Comparison of ENCODE assay signal across 2 cellular contexts in the genomic region with DNA sequence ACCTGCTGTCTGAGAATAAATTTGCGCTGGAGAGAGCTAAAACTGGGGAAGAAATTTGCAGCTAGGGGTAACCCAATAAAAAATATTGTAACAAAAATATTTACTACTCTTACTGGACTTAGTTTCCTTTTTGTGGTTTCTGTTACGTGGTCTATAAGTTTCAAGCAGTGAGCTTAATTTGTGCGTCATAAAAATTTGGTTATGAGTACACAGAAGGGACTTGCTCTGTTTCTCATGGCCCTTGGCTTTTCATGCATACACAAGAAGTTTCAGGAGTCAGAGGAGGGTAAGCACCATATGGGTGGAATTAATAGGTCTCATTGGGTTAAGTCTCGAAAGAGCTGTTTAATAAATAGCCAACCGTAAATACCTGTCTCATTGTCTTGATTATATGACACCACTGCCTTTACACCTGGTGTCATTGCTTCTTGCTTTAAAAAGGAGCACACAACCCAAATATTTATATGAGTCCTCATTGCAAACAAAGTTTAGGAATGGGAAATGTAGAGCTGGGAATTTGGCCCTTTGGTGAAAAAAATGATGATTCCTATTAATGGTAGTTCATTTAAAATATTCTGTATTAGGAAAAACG.
TF ChIP-seq lines count a peak whose summit lies in the region.

No MANE protein-coding gene starts in this region.

TF ChIP-seq in SK-N-SH, 30 proteins besides CTCF, POLR2A, EP300 and RAD21 (continued from another document):
- TF ChIP-seq, protein P1, sequence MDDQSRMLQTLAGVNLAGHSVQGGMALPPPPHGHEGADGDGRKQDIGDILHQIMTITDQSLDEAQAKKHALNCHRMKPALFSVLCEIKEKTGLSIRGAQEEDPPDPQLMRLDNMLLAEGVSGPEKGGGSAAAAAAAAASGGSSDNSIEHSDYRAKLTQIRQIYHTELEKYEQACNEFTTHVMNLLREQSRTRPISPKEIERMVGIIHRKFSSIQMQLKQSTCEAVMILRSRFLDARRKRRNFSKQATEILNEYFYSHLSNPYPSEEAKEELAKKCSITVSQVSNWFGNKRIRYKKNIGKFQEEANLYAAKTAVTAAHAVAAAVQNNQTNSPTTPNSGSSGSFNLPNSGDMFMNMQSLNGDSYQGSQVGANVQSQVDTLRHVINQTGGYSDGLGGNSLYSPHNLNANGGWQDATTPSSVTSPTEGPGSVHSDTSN (IDR thresholded peaks at IDR 0.05): no peak
- no peak for TF ChIP-seq SMC3 (IDR thresholded peaks at IDR 0.05; ENCODE audit: low read depth, low read length)
- no peak for TF ChIP-seq MEF2A (IDR thresholded peaks at IDR 0.05; ENCODE audit: borderline replicate concordance, low read depth)
- no peak for TF ChIP-seq TAF1 (IDR thresholded peaks at IDR 0.05; ENCODE audit: borderline replicate concordance, low read depth, low read length)
- no peak for TF ChIP-seq NFIC (IDR thresholded peaks at IDR 0.05; ENCODE audit: borderline replicate concordance)
- no peak for TF ChIP-seq ELF1 (IDR thresholded peaks at IDR 0.05)
- TF ChIP-seq MXI1 (IDR thresholded peaks at IDR 0.05; ENCODE audit: low read depth, low read length): no peak

TF ChIP-seq in SK-N-SH treated with all-trans-retinoic acid at 6 μM for 48 hours, 23 proteins besides CTCF, POLR2A, EP300 and RAD21 (continued from another document):
- TF ChIP-seq, protein P2, sequence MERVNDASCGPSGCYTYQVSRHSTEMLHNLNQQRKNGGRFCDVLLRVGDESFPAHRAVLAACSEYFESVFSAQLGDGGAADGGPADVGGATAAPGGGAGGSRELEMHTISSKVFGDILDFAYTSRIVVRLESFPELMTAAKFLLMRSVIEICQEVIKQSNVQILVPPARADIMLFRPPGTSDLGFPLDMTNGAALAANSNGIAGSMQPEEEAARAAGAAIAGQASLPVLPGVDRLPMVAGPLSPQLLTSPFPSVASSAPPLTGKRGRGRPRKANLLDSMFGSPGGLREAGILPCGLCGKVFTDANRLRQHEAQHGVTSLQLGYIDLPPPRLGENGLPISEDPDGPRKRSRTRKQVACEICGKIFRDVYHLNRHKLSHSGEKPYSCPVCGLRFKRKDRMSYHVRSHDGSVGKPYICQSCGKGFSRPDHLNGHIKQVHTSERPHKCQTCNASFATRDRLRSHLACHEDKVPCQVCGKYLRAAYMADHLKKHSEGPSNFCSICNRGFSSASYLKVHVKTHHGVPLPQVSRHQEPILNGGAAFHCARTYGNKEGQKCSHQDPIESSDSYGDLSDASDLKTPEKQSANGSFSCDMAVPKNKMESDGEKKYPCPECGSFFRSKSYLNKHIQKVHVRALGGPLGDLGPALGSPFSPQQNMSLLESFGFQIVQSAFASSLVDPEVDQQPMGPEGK (CRISPR knock-in tag; IDR thresholded peaks at IDR 0.05; ENCODE audit: borderline replicate concordance): no peak
- TF ChIP-seq ARNTL (CRISPR knock-in tag; IDR thresholded peaks at IDR 0.05; ENCODE audit: borderline replicate concordance, low read depth) (no peak), CSDC2 (CRISPR knock-in tag; IDR thresholded peaks at IDR 0.05) (no peak), TOX (CRISPR knock-in tag; IDR thresholded peaks at IDR 0.05; ENCODE audit: borderline replicate concordance) (no peak), RARB (CRISPR knock-in tag; IDR thresholded peaks at IDR 0.05) (no peak), ZFP30 (CRISPR knock-in tag; IDR thresholded peaks at IDR 0.05) (no peak), PPARA (CRISPR knock-in tag; IDR thresholded peaks at IDR 0.05; ENCODE audit: borderline replicate concordance) (no peak), TCF4 (CRISPR knock-in tag; IDR thresholded peaks at IDR 0.05; ENCODE audit: borderline replicate concordance) (no peak), SNAI2 (CRISPR knock-in tag; IDR thresholded peaks at IDR 0.05) (no peak), ZNF565 (CRISPR knock-in tag; conservative IDR thresholded peaks at IDR 0.05; ENCODE audit: low read depth) (no peak), BACH2 (CRISPR knock-in tag; IDR thresholded peaks at IDR 0.05; ENCODE audit: borderline replicate concordance) (no peak)
- TF ChIP-seq, protein P3, sequence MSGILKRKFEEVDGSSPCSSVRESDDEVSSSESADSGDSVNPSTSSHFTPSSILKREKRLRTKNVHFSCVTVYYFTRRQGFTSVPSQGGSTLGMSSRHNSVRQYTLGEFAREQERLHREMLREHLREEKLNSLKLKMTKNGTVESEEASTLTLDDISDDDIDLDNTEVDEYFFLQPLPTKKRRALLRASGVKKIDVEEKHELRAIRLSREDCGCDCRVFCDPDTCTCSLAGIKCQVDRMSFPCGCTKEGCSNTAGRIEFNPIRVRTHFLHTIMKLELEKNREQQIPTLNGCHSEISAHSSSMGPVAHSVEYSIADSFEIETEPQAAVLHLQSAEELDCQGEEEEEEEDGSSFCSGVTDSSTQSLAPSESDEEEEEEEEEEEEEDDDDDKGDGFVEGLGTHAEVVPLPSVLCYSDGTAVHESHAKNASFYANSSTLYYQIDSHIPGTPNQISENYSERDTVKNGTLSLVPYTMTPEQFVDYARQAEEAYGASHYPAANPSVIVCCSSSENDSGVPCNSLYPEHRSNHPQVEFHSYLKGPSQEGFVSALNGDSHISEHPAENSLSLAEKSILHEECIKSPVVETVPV (CRISPR knock-in tag; IDR thresholded peaks at IDR 0.05): no peak
- TF ChIP-seq, protein P4, sequence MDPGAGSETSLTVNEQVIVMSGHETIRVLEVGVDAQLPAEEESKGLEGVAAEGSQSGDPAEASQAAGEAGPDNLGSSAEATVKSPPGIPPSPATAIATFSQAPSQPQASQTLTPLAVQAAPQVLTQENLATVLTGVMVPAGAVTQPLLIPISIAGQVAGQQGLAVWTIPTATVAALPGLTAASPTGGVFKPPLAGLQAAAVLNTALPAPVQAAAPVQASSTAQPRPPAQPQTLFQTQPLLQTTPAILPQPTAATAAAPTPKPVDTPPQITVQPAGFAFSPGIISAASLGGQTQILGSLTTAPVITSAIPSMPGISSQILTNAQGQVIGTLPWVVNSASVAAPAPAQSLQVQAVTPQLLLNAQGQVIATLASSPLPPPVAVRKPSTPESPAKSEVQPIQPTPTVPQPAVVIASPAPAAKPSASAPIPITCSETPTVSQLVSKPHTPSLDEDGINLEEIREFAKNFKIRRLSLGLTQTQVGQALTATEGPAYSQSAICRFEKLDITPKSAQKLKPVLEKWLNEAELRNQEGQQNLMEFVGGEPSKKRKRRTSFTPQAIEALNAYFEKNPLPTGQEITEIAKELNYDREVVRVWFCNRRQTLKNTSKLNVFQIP (CRISPR knock-in tag; IDR thresholded peaks at IDR 0.05; ENCODE audit: borderline replicate concordance, low read depth): no peak
- TF ChIP-seq, protein P5, sequence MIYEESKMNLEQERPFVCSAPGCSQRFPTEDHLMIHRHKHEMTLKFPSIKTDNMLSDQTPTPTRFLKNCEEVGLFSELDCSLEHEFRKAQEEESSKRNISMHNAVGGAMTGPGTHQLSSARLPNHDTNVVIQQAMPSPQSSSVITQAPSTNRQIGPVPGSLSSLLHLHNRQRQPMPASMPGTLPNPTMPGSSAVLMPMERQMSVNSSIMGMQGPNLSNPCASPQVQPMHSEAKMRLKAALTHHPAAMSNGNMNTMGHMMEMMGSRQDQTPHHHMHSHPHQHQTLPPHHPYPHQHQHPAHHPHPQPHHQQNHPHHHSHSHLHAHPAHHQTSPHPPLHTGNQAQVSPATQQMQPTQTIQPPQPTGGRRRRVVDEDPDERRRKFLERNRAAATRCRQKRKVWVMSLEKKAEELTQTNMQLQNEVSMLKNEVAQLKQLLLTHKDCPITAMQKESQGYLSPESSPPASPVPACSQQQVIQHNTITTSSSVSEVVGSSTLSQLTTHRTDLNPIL (CRISPR knock-in tag; IDR thresholded peaks at IDR 0.05; ENCODE audit: low read depth): no peak
